ENCODE assay signal across 1 cellular context in the genomic region with DNA sequence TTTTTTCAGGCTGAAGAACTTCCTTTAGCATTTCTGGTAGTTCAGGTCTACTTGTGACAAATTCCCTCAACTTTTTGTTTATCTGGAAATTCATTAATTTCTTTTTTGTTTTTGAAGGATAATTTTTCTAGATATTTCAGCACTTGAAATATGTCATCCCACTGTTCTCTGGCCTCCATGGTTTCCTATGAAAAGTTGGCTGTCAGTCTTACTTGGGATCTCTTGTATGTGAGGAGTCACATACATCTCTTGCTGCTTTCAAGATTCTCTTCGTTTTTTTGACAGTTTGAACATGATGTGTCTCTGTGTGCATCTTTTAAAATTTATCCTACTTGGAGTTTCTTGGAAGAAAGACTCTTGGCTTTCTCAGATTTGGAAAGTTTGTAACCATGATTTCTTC.
TF ChIP-seq lines count a peak whose summit lies in the region.

No MANE protein-coding gene starts in this region.

TF ChIP-seq in GM12878, 131 proteins besides CTCF, POLR2A, EP300 and RAD21:
- TF ChIP-seq CBX5 (IDR thresholded peaks at IDR 0.05; ENCODE audit: low read depth): peak; percentile 98
- TF ChIP-seq ZNF24 (IDR thresholded peaks at IDR 0.05): no peak
